Comparison of ENCODE assay signal across 19 cellular contexts in genomic region chrY:13803424-13803823, GRCh38.
DNase-seq lines count a peak whose midpoint lies in the region; ATAC-seq, FAIRE-seq and TF ChIP-seq lines count a peak whose summit lies in the region.
"Had no signal": no experiment of that assay in that cellular context is flagged by ENCODE, and none has a peak within 500 bp of the region (broad histone marks: within the 10 kb centered on the region; RNA-seq: fewer than 3 reads in every experiment).

No MANE protein-coding gene starts in this region.

- no CpG with 5 or more reads among the region's 2 CpGs for WGBS in iPS DF 6.9 (ENCODE audit: insufficient coverage, insufficient read length)
- 74 to 85% methylated on average over 2 of the region's 2 CpGs for WGBS in thyroid gland, 2 donors
- WGBS in smooth muscle cell (ENCODE audit: low lambda C conversion rate), result no CpG with 5 or more reads among the region's 2 CpGs

- peak overlapping the region; percentile 40; the same call in 1 of the 2 replicates for H3K4me3 ChIP-seq in GM23338
- H3K4me3 ChIP-seq in iPS DF 6.9 (ENCODE audit: low read length), result no peak overlapping the region
- H3K4me3 ChIP-seq in thyroid gland (replicated peaks in 1 of 3), result no peak overlapping the region
- no peak overlapping the region for H3K4me3 ChIP-seq in smooth muscle cell

- H4K20me1 ChIP-seq in GM23338 (replicated peaks; ENCODE audit: insufficient read depth) (no peaks in the 10 kb centered on the region), smooth muscle cell (ENCODE audit: low read depth) (no peaks in the 10 kb centered on the region)

- peaks cover 16% of the 10 kb centered on the region for H3K9me3 Mint-ChIP-seq in GM23338
- peaks cover 12% of the 10 kb centered on the region for H3K9me3 Mint-ChIP-seq in WTC11
- peaks cover 4% of the 10 kb centered on the region for H3K9me3 Mint-ChIP-seq in activated CD4-positive, alpha-beta T cell treated with anti-CD3 and anti-CD28 coated beads, Interleukin-2, amount 10 ng/mL, durations not matched to agents 24 days and 14 days
- H3K9me3 Mint-ChIP-seq: CD4-positive, alpha-beta memory T cell had no signal

- H3K27me3 ChIP-seq in GM23338 (ENCODE audit: insufficient read depth) (no peaks in the 10 kb centered on the region), iPS DF 6.9 (ENCODE audit: control insufficient read depth, insufficient read depth, low read length) (no peaks in the 10 kb centered on the region), thyroid gland (no peaks in the 10 kb centered on the region), smooth muscle cell (ENCODE audit: low read depth) (no peaks in the 10 kb centered on the region)

- TF ChIP-seq CTCF in GM23338 (conservative IDR thresholded peaks at IDR 0.05; ENCODE audit: low read depth in 2 of 2), result no peak
- no peak for TF ChIP-seq CTCF in WTC11 (IDR thresholded peaks at IDR 0.05)
- no peak for TF ChIP-seq CTCF in thyroid gland (IDR thresholded peaks at IDR 0.05)
- no peak for TF ChIP-seq CTCF in smooth muscle cell (IDR thresholded peaks at IDR 0.05; ENCODE audit: borderline replicate concordance, insufficient read depth, poor library complexity, severe bottlenecking)

- FAIRE-seq in GM12891 (lab: Jason Lieb, UNC), result peak; percentile 69
- FAIRE-seq: GM12892 had no signal

- ATAC-seq in GM23338 (no peak), WTC11 (no peak)

- H3K36me3 ChIP-seq in GM23338 (ENCODE audit: insufficient read depth) (peaks cover 11% of the 10 kb centered on the region; the same call in 1 of the 2 replicates), iPS DF 6.9 (ENCODE audit: control insufficient read depth, insufficient read depth, low read length) (no peaks in the 10 kb centered on the region), thyroid gland (no peaks in the 10 kb centered on the region), smooth muscle cell (ENCODE audit: low read depth) (no peaks in the 10 kb centered on the region)

- H3K27me3 Mint-ChIP-seq in GM23338 (ENCODE audit: insufficient read depth, low read depth, poor library complexity) (peaks cover 6% of the 10 kb centered on the region), WTC11 (ENCODE audit: low read depth) (no peaks in the 10 kb centered on the region)
- no peaks in the 10 kb centered on the region for H3K27me3 Mint-ChIP-seq in activated CD4-positive, alpha-beta T cell treated with anti-CD3 and anti-CD28 coated beads, Interleukin-2, amount 10 ng/mL, durations not matched to agents 24 days and 14 days
- H3K27me3 Mint-ChIP-seq: CD4-positive, alpha-beta memory T cell had no signal

- peak overlapping the region; percentile 42 for H3K4me2 ChIP-seq in GM23338
- H3K4me2 ChIP-seq in smooth muscle cell, result no peak overlapping the region

- H3K4me1 Mint-ChIP-seq in GM23338 (peaks cover 52% of the 10 kb centered on the region), WTC11 (peaks cover 63% of the 10 kb centered on the region)
- peaks cover 12% of the 10 kb centered on the region for H3K4me1 Mint-ChIP-seq in activated CD4-positive, alpha-beta T cell treated with anti-CD3 and anti-CD28 coated beads, Interleukin-2, amount 10 ng/mL, durations not matched to agents 24 days and 14 days

- peak overlapping the region; percentile 99 for H3K27ac ChIP-seq in GM23338 (ENCODE audit: low read depth)
- H3K27ac ChIP-seq in iPS DF 6.9 (ENCODE audit: low read length), result peak overlapping the region; percentile 91
- no peak overlapping the region for H3K27ac ChIP-seq in thyroid gland
- H3K27ac ChIP-seq in smooth muscle cell (ENCODE audit: low read depth), result no peak overlapping the region

- POLR2A ChIA-PET in WTC11 (lab: Charles Lee), result no interaction called here

- H3K9me3 ChIP-seq in iPS DF 6.9 (ENCODE audit: control insufficient read depth, insufficient read depth, low read length), result no peaks in the 10 kb centered on the region
- H3K9me3 ChIP-seq in thyroid gland, result no peaks in the 10 kb centered on the region
- H3K9me3 ChIP-seq in smooth muscle cell (replicated peaks; ENCODE audit: low read depth), result no peaks in the 10 kb centered on the region

- no peak for TF ChIP-seq POLR2A in GM12891 (IDR thresholded peaks at IDR 0.05; ENCODE audit: low read depth, low read length)
- no peak for TF ChIP-seq POLR2A in thyroid gland (IDR thresholded peaks at IDR 0.05)

- H3K27ac Mint-ChIP-seq in GM23338 (peak overlapping the region; percentile 97), WTC11 (peak overlapping the region; percentile 99)
- H3K27ac Mint-ChIP-seq in activated CD4-positive, alpha-beta T cell treated with anti-CD3 and anti-CD28 coated beads, Interleukin-2, amount 10 ng/mL, durations not matched to agents 24 days and 14 days, result no peak overlapping the region

- no peaks in the 10 kb centered on the region for H3K9me2 ChIP-seq in GM23338 (ENCODE audit: insufficient read depth)

- intact Hi-C loops in thyroid gland (cut with DNase I), result no loop called here
- intact Hi-C loops in activated CD4-positive, alpha-beta T cell treated with anti-CD3 and anti-CD28 coated beads, Interleukin-2, amount 10 ng/mL, durations not matched to agents 24 days and 14 days (cut with micrococcal nuclease), result loop anchor here (10.0 kb wide), 1 partner anchor 329 kb away; no protein-coding TSS in a partner anchor

- CTCF ChIA-PET in WTC11 (lab: Charles Lee), result no interaction called here

- H3K4me3 Mint-ChIP-seq in GM23338 (peak overlapping the region; percentile 63), WTC11 (peak overlapping the region; percentile 57)
- no peak overlapping the region for H3K4me3 Mint-ChIP-seq in activated CD4-positive, alpha-beta T cell treated with anti-CD3 and anti-CD28 coated beads, Interleukin-2, amount 10 ng/mL, durations not matched to agents 24 days and 14 days
- H3K4me3 Mint-ChIP-seq: CD4-positive, alpha-beta memory T cell had no signal

- peaks cover 39% of the 10 kb centered on the region for H3K4me1 ChIP-seq in GM23338 (ENCODE audit: insufficient read depth)
- H3K4me1 ChIP-seq in iPS DF 6.9 (ENCODE audit: control insufficient read depth, insufficient read depth, low read length), result no peaks in the 10 kb centered on the region
- H3K4me1 ChIP-seq in thyroid gland, result no peaks in the 10 kb centered on the region
- H3K4me1 ChIP-seq in smooth muscle cell (ENCODE audit: low read depth), result no peaks in the 10 kb centered on the region

- H3F3A ChIP-seq in GM23338 (replicated peaks; ENCODE audit: low read depth) (0 out of 2 replicates have a peak, but pooled peaks cover 8% of the 10 kb centered on the region), smooth muscle cell (ENCODE audit: low read depth) (no peaks in the 10 kb centered on the region)

- H2AFZ ChIP-seq in GM23338 (no peak overlapping the region), smooth muscle cell (ENCODE audit: low read depth) (no peak overlapping the region)

- no peak for DNase-seq in GM12891 (ENCODE audit: insufficient read length, low spot score)
- DNase-seq in GM23338 (ENCODE audit: low spot score), result no peak
- DNase-seq in WTC11 (ENCODE audit: low spot score), result no peak
- DNase-seq in iPS DF 6.9 (ENCODE audit: low read depth, low spot score), result no peak
- DNase-seq in thyroid gland, result no peak
- no peak for DNase-seq in activated CD4-positive, alpha-beta T cell treated with anti-CD3 and anti-CD28 coated beads, Interleukin-2, amount 10 ng/mL, durations not matched to agents 24 days and 14 days
- no peak for DNase-seq in NCI-H146 (lab: John Stamatoyannopoulos, UW)
- DNase-seq in smooth muscle cell (lab: John Stamatoyannopoulos, UW; ENCODE audit: unreplicated experiment), result no peak
- DNase-seq: C1 segment of cervical spinal cord; Calu3; CD4-positive, alpha-beta memory T cell; COR-L47; DMS53; DMS79 treated with DMSO at 0.1 percent for 48 hours; GF-D8; GOT3; H7; HCEC 1CT had no signal

- H3K79me2 ChIP-seq in GM23338 (replicated peaks; ENCODE audit: insufficient read depth) (peaks cover 28% of the 10 kb centered on the region), smooth muscle cell (ENCODE audit: low read depth) (no peaks in the 10 kb centered on the region)

- H3K36me3 Mint-ChIP-seq in GM23338 (ENCODE audit: low read depth) (peaks cover 42% of the 10 kb centered on the region), WTC11 (peaks cover 22% of the 10 kb centered on the region)
- H3K36me3 Mint-ChIP-seq in activated CD4-positive, alpha-beta T cell treated with anti-CD3 and anti-CD28 coated beads, Interleukin-2, amount 10 ng/mL, durations not matched to agents 24 days and 14 days (ENCODE audit: low read depth), result no peaks in the 10 kb centered on the region

- no peak overlapping the region for H3K9ac ChIP-seq in smooth muscle cell (ENCODE audit: low read depth)

TF ChIP-seq in GM12891, 5 proteins besides CTCF, POLR2A, EP300 and RAD21:
- TF ChIP-seq TAF1 (IDR thresholded peaks at IDR 0.05; ENCODE audit: low read depth, low read length), result no peak
- TF ChIP-seq SPI1 (IDR thresholded peaks at IDR 0.05; ENCODE audit: low read depth, low read length), result no peak
- TF ChIP-seq PAX5 (IDR thresholded peaks at IDR 0.05; ENCODE audit: insufficient read depth, low read length, severe bottlenecking), result no peak
- TF ChIP-seq POU2F2 (IDR thresholded peaks at IDR 0.05; ENCODE audit: low read depth, low read length), result no peak

TF ChIP-seq in GM23338, 12 proteins besides CTCF, POLR2A, EP300 and RAD21 (continues in another document):
- TF ChIP-seq ETS1 (IDR thresholded peaks at IDR 0.05) (no peak), ZNF114 (CRISPR knock-in tag; IDR thresholded peaks at IDR 0.05) (no peak), JUNB (IDR thresholded peaks at IDR 0.05; ENCODE audit: unreplicated experiment) (no peak), EZH2 (IDR thresholded peaks at IDR 0.05; ENCODE audit: low read depth, unreplicated experiment) (no peak)

TF ChIP-seq in WTC11, 78 proteins besides CTCF, POLR2A, EP300 and RAD21 (continues in another document):
- TF ChIP-seq GRHL2 (CRISPR knock-in tag; IDR thresholded peaks at IDR 0.05; ENCODE audit: insufficient replicate concordance, severe bottlenecking), result no peak

Comparison
In these comparisons a context has a peak if more than half of its experiments do, and no peak if none do; other contexts are left out.
1. H3K27ac ChIP-seq: peak in GM23338 (single experiment) and iPS DF 6.9 (single experiment); none in thyroid gland (0 of 3) and smooth muscle cell (single experiment).